ENCODE assay signal across 13 cellular contexts in genomic region chr19:21595185-21595584, GRCh38.
DNase-seq lines count a peak whose midpoint lies in the region; ATAC-seq and TF ChIP-seq lines count a peak whose summit lies in the region.
"Had no signal": no experiment of that assay in that cellular context is flagged by ENCODE, and none has a peak within 500 bp of the region (broad histone marks: within the 10 kb centered on the region; RNA-seq: fewer than 3 reads in every experiment).

No MANE protein-coding gene starts in this region.

- peak overlapping the region in 8 of 11 experiments; percentile 69 to 82 (median 78); a peak in 16 of 22 replicates for H3K27ac ChIP-seq in BLaER1 treated with 17β-estradiol and CSF1 and Interleukin-3, amounts not matched to agents 10 nM and 100 nM
- 0 out of 2 replicates have a peak overlapping the region, but pooled peaks have one; percentile 10 for H3K27ac ChIP-seq in DND-41 (ENCODE audit: low read length)
- peak overlapping the region in 3 of 4 donors; percentile 70 to 88 (median 83) for H3K27ac ChIP-seq in gastrocnemius medialis

- peak overlapping the region in 5 of 11 experiments; percentile 68 to 75 (median 70); a peak in 8 of 22 replicates for H3K4me2 ChIP-seq in BLaER1 treated with 17β-estradiol and CSF1 and Interleukin-3, amounts not matched to agents 10 nM and 100 nM
- H3K4me2 ChIP-seq in DND-41 (ENCODE audit: insufficient read depth, low read length) = no peak overlapping the region
- H3K4me2 ChIP-seq: GM23338 had no signal

- peaks cover 30% of the 10 kb centered on the region for H3K4me1 Mint-ChIP-seq in dendritic cell treated with granulocyte-macrophage colony-stimulating factor and Interleukin-4, amounts not matched to agents 40 ng/mL and 50 ng/mL, for 4 days (ENCODE audit: low read depth)

- TF ChIP-seq CTCF in DND-41 (IDR thresholded peaks at IDR 0.05; ENCODE audit: borderline replicate concordance, extremely low read depth, low read length, poor library complexity, severe bottlenecking) = no peak
- TF ChIP-seq CTCF in gastrocnemius medialis (IDR thresholded peaks at IDR 0.05 in 4 of 5, conservative IDR thresholded peaks at IDR 0.05 in 1 of 5) = no peak
- no peak for TF ChIP-seq CTCF in omental fat pad (IDR thresholded peaks at IDR 0.05)

- peaks cover 0 to 49% (median 13%) of the 10 kb centered on the region in 11 experiments; a peak in 13 of 22 replicates for H3K9me3 ChIP-seq in BLaER1 treated with 17β-estradiol and CSF1 and Interleukin-3, amounts not matched to agents 10 nM and 100 nM (replicated peaks in 1 of 11)
- H3K9me3 ChIP-seq in DND-41 (ENCODE audit: insufficient read depth, low read length, severe bottlenecking) (no peaks in the 10 kb centered on the region), gastrocnemius medialis (no peaks in the 10 kb centered on the region)

- H3K36me3 ChIP-seq in BLaER1 treated with 17β-estradiol and CSF1 and Interleukin-3, amounts not matched to agents 10 nM and 100 nM = no peaks in the 10 kb centered on the region
- H3K36me3 ChIP-seq in DND-41 (ENCODE audit: insufficient read depth, low read length) (peaks cover 14% of the 10 kb centered on the region), gastrocnemius medialis (no peaks in the 10 kb centered on the region)

- H3K9me3 Mint-ChIP-seq in dendritic cell treated with granulocyte-macrophage colony-stimulating factor and Interleukin-4, amounts not matched to agents 40 ng/mL and 50 ng/mL, for 4 days = no peaks in the 10 kb centered on the region

- ATAC-seq in DND-41 (ENCODE audit: insufficient read depth, low read depth) (no peak), gastrocnemius medialis (peak in 1 of 2 donors; percentile 44), GM18870 (IDR thresholded peaks at IDR 0.05; ENCODE audit: unreplicated experiment) (no peak), omental fat pad (ENCODE audit: low FRiP score) (no peak)
- ATAC-seq: GM23338 had no signal

- H3K36me3 Mint-ChIP-seq in dendritic cell treated with granulocyte-macrophage colony-stimulating factor and Interleukin-4, amounts not matched to agents 40 ng/mL and 50 ng/mL, for 4 days (ENCODE audit: low read depth) = no peaks in the 10 kb centered on the region
- H3K36me3 Mint-ChIP-seq: CD4-positive, CD25-positive, alpha-beta regulatory T cell had no signal

- H3K27ac Mint-ChIP-seq in dendritic cell treated with granulocyte-macrophage colony-stimulating factor and Interleukin-4, amounts not matched to agents 40 ng/mL and 50 ng/mL, for 4 days = peak overlapping the region; percentile 50
- H3K27ac Mint-ChIP-seq: CD4-positive, CD25-positive, alpha-beta regulatory T cell; GM23338 had no signal

- no peaks in the 10 kb centered on the region for H3K27me3 ChIP-seq in BLaER1 treated with 17β-estradiol and CSF1 and Interleukin-3, amounts not matched to agents 10 nM and 100 nM
- no peaks in the 10 kb centered on the region for H3K27me3 ChIP-seq in DND-41 (ENCODE audit: insufficient read depth, low read length, poor library complexity)
- H3K27me3 ChIP-seq in gastrocnemius medialis = no peaks in the 10 kb centered on the region

- H3K9ac ChIP-seq in BLaER1 treated with 17β-estradiol and CSF1 and Interleukin-3, amounts not matched to agents 10 nM and 100 nM = peak overlapping the region in 1 of 11 experiments; percentile 62; a peak in 2 of 22 replicates
- H3K9ac ChIP-seq in DND-41 (ENCODE audit: low read depth, low read length) = no peak overlapping the region

- TF ChIP-seq POLR2A in gastrocnemius medialis (IDR thresholded peaks at IDR 0.05) = no peak

- no peaks in the 10 kb centered on the region for H4K20me1 ChIP-seq in BLaER1 treated with 17β-estradiol and CSF1 and Interleukin-3, amounts not matched to agents 10 nM and 100 nM
- H4K20me1 ChIP-seq in DND-41 (ENCODE audit: insufficient read depth, low read length) = no peaks in the 10 kb centered on the region

- no peaks in the 10 kb centered on the region for H3K79me2 ChIP-seq in DND-41 (ENCODE audit: insufficient read depth, low read length)

- DNase-seq in DND-41 = no peak
- DNase-seq in gastrocnemius medialis = peak in 1 of 2 donors; percentile 50
- no peak for DNase-seq in GDM1 (lab: John Stamatoyannopoulos, UW)
- DNase-seq in omental fat pad (ENCODE audit: low spot score) = no peak
- DNase-seq: Calu3; CD4-positive, CD25-positive, alpha-beta regulatory T cell; DMS 273 treated with DMSO at 0.1 percent for 48 hours; H7; IMR-90 had no signal

- H3K4me3 Mint-ChIP-seq in dendritic cell treated with granulocyte-macrophage colony-stimulating factor and Interleukin-4, amounts not matched to agents 40 ng/mL and 50 ng/mL, for 4 days = no peak overlapping the region
- H3K4me3 Mint-ChIP-seq: CD4-positive, CD25-positive, alpha-beta regulatory T cell; GM23338 had no signal

- in situ Hi-C loops in gastrocnemius medialis (cut with MboI; ENCODE audit: low sequenced_read_pairs in 4 of 4) = loop anchor here in 1 of 4 donors (10.0 kb wide), 1 partner anchor 100 kb away; no protein-coding TSS in a partner anchor

- no peak overlapping the region for H2AFZ ChIP-seq in DND-41 (ENCODE audit: low read depth, low read length)
- H2AFZ ChIP-seq: GM23338 had no signal

- H3K4me1 ChIP-seq in BLaER1 treated with 17β-estradiol and CSF1 and Interleukin-3, amounts not matched to agents 10 nM and 100 nM = peaks cover 0 to 38% (median 24%) of the 10 kb centered on the region in 10 experiments; a peak in 18 of 20 replicates
- peaks cover 14% of the 10 kb centered on the region for H3K4me1 ChIP-seq in DND-41 (ENCODE audit: insufficient read depth, low read length)
- no peaks in the 10 kb centered on the region for H3K4me1 ChIP-seq in gastrocnemius medialis

- intact Hi-C loops in dendritic cell treated with granulocyte-macrophage colony-stimulating factor and Interleukin-4, amounts not matched to agents 40 ng/mL and 50 ng/mL, for 4 days (cut with micrococcal nuclease) = no loop called here
- intact Hi-C loops in gastrocnemius medialis (cut with DNase I; ENCODE audit: low total_unique reads) = no loop called here

- H3K27me3 Mint-ChIP-seq in dendritic cell treated with granulocyte-macrophage colony-stimulating factor and Interleukin-4, amounts not matched to agents 40 ng/mL and 50 ng/mL, for 4 days = no peaks in the 10 kb centered on the region
- H3K27me3 Mint-ChIP-seq: CD4-positive, CD25-positive, alpha-beta regulatory T cell had no signal

- no peak overlapping the region for H3K4me3 ChIP-seq in BLaER1 treated with 17β-estradiol and CSF1 and Interleukin-3, amounts not matched to agents 10 nM and 100 nM
- H3K4me3 ChIP-seq in DND-41 (ENCODE audit: low read depth in 1 of 2, low read length in 2 of 2) = no peak overlapping the region
- H3K4me3 ChIP-seq in gastrocnemius medialis = no peak overlapping the region
- H3K4me3 ChIP-seq: GM23338 had no signal

Comparison
In these comparisons a context has a peak if more than half of its experiments do, and no peak if none do; other contexts are left out.
1. H3K27ac ChIP-seq: peak in every context shown above with its lines; median percentile 83 in gastrocnemius medialis; 78 in BLaER1 treated with 17β-estradiol and CSF1 and Interleukin-3, amounts not matched to agents 10 nM and 100 nM; 10 in DND-41.